In the genomic region with DNA sequence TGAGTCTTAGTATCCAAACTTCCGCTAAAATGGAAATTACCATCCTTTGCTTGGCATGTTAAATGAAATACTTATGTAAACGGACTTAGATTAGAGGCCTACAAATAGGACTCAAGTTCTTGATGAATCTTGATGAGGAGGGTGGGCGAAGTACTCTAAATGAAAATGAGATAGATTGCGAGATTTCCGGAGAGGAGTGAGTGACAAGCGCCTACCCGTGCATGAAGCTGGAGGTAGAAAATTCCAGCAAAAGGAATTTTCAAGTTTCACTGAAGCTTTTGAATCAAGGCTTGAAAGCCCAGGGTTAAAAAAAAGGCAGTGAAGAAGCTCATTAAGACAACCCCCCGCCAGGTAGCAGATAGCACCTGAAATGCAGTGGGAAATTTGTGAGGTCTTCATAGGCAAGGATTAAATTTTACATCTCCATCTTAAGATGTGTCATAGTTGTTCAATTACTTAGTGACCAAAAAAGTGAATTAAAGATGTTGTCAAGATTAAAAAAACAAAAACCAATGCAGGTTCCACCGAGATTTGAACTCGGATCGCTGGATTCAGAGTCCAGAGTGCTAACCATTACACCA, we compare ENCODE assay signal across 9 cellular contexts. TPM values are rescaled to one million over a fixed set of nuclear protein-coding genes. Genes with fewer than 3 reads are reported as not detected.
DNase-seq lines count a peak whose midpoint lies in the region; ATAC-seq, FAIRE-seq and TF ChIP-seq lines count a peak whose summit lies in the region.
"Had no signal": no experiment of that assay in that cellular context is flagged by ENCODE, and none has a peak within 500 bp of the region (broad histone marks: within the 10 kb centered on the region; RNA-seq: fewer than 3 reads in every experiment).

No MANE protein-coding gene starts in this region.

- intact Hi-C loops in HCT116 (cut with micrococcal nuclease) = loop anchor here (1.0 kb wide), 1 partner anchor 76 kb away; a partner anchor contains a TSS
- intact Hi-C loops in GM12878 (cut with micrococcal nuclease; ENCODE audit: unreplicated experiment) = no loop called here

- peak overlapping the region; percentile 98 for H3K4me3 Mint-ChIP-seq in mesothelial cell of epicardium

- ATAC-seq in HCT116 = no peak
- no peak for ATAC-seq in GM12878
- ATAC-seq in activated CD4-positive, CD25-positive, alpha-beta regulatory T cell treated with anti-CD3 and anti-CD28 coated beads, Interleukin-2, amount 50 U/mL, for 24 hours = no peak

- RAD21 ChIA-PET in HCT116 (lab: Charles Lee; ENCODE audit: low non-redundant PET in 1 of 2, low total read pairs in 2 of 2, uncharacterized antibody in 2 of 2, unreplicated experiment in 2 of 2) (interaction anchor here in 1 of 2 experiments (0.6 kb wide), 1 partner anchor 41 kb away, joined by 3 read pairs; no protein-coding TSS in a partner anchor), GM12878 (lab: Charles Lee; ENCODE audit: unreplicated experiment) (interaction anchor here (0.8 to 4.0 kb wide), 15 partner anchors 11 to 258 kb away, joined by 3 to 34 read pairs (median 7); a partner anchor contains a TSS)

- H4K20me1 ChIP-seq in HCT116 (ENCODE audit: insufficient read depth) = no peaks in the 10 kb centered on the region; the same call in 1 of the 2 replicates
- H4K20me1 ChIP-seq in GM12878 (ENCODE audit: control insufficient read depth, insufficient read depth) = no peaks in the 10 kb centered on the region

- 57% methylated on average over 11 of the region's 11 CpGs for WGBS in GM12878 (ENCODE audit: insufficient coverage, insufficient replicate concordance, low lambda C conversion rate, missing lambda C conversion rate)

- peak overlapping the region; percentile 73 for H3K4me2 ChIP-seq in HCT116 (ENCODE audit: low read length)
- 0 out of 2 replicates have a peak overlapping the region, but pooled peaks have one; percentile 46 for H3K4me2 ChIP-seq in GM12878 (ENCODE audit: control insufficient read depth, insufficient read depth)

- H3K9me3 Mint-ChIP-seq in mesothelial cell of epicardium = no peaks in the 10 kb centered on the region

- H3K36me3 ChIP-seq in HCT116 (ENCODE audit: control insufficient read depth in 1 of 2, insufficient read depth in 2 of 2, low read length in 2 of 2) = no peaks in the 10 kb centered on the region
- H3K36me3 ChIP-seq in GM12878 (ENCODE audit: control insufficient read depth in 2 of 2, insufficient read depth in 2 of 2, low read length in 1 of 2) = no peaks in the 10 kb centered on the region

- H3K9me3 ChIP-seq in HCT116 (ENCODE audit: control insufficient read depth in 1 of 2, insufficient read depth in 1 of 2, low read depth in 1 of 2, low read length in 2 of 2) (no peaks in the 10 kb centered on the region), GM12878 (replicated peaks; ENCODE audit: control insufficient read depth, insufficient read depth, low read length) (no peaks in the 10 kb centered on the region)

- peaks cover 11 to 30% of the 10 kb centered on the region in 2 experiments for H3K4me1 ChIP-seq in HCT116 (ENCODE audit: control insufficient read depth in 1 of 2, insufficient read depth in 2 of 2, low read length in 2 of 2)
- no peaks in the 10 kb centered on the region for H3K4me1 ChIP-seq in GM12878 (ENCODE audit: control insufficient read depth, insufficient read depth, low read length)

- BruUV-seq in HCT116 (replicated peaks; lab: Mats Ljungman, UMichigan) (TSS peak; percentile 85), GM12878 (replicated peaks; lab: Mats Ljungman, UMichigan) (TSS peak; percentile 82)

- no peaks in the 10 kb centered on the region for H3K9me2 ChIP-seq in HCT116 (ENCODE audit: insufficient read depth)

- TF ChIP-seq POLR2A in HCT116 (IDR thresholded peaks at IDR 0.05; ENCODE audit: borderline replicate concordance, extremely low read depth, insufficient read depth, insufficient read length) = no peak
- TF ChIP-seq POLR2A in GM12878 (IDR thresholded peaks at IDR 0.05; ENCODE audit: low read depth, low read length) = no peak

- in situ Hi-C loops in GM12878 (cut with MboI) = no loop called here

- peaks cover 14% of the 10 kb centered on the region for H3K4me1 Mint-ChIP-seq in mesothelial cell of epicardium

- H3K27ac ChIP-seq in 22Rv1 (peak overlapping the region; percentile 91), HCT116 (ENCODE audit: low read depth, low read length) (peak overlapping the region; percentile 74), GM12878 (ENCODE audit: control insufficient read depth, insufficient read depth) (peak overlapping the region; percentile 80)

- TF ChIP-seq RAD21 in HCT116 (IDR thresholded peaks at IDR 0.05; ENCODE audit: low read depth) = no peak
- TF ChIP-seq RAD21 in GM12878 (IDR thresholded peaks at IDR 0.05; ENCODE audit: insufficient read depth, low read depth, low read length) = no peak

- no peak for FAIRE-seq in GM12878 (lab: Jason Lieb, UNC)
- FAIRE-seq: colon had no signal

- H3K9ac ChIP-seq in HCT116 (ENCODE audit: low read length) (peak overlapping the region; percentile 88), GM12878 (ENCODE audit: control insufficient read depth, insufficient read depth, low read length) (peak overlapping the region; percentile 87; the same call in 1 of the 2 replicates)

- H3K27me3 Mint-ChIP-seq in mesothelial cell of epicardium (ENCODE audit: low read depth) = no peaks in the 10 kb centered on the region

- POLR2A ChIA-PET in HCT116 (lab: Charles Lee) = interaction anchor here (0.8 to 1.6 kb wide), 5 partner anchors 32 to 564 kb away, joined by 3 to 5 read pairs (median 4); a partner anchor contains a TSS
- POLR2A ChIA-PET in GM12878 (lab: Charles Lee) = interaction anchor here (0.5 to 2.9 kb wide), 22 partner anchors 9 to 423 kb away, joined by 3 to 19 read pairs (median 4); a partner anchor contains a TSS

- H3K36me3 Mint-ChIP-seq in mesothelial cell of epicardium = no peaks in the 10 kb centered on the region

- TF ChIP-seq EP300 in GM12878 (IDR thresholded peaks at IDR 0.05; ENCODE audit: borderline replicate concordance in 1 of 2, control insufficient read depth in 1 of 2, low read depth in 2 of 2, low read length in 2 of 2) = peak in 1 of 2 experiments; percentile 83; a peak in 1 of 4 replicates

- H3K4me3 ChIP-seq in HCT116 (replicated peaks in 1 of 2; ENCODE audit: low read depth in 1 of 2, low read length in 2 of 2) (peak overlapping the region; percentile 79 to 94), GM12878 (peak overlapping the region; percentile 71)

- SMC1A ChIA-PET in GM12878 (lab: Charles Lee; ENCODE audit: uncharacterized antibody, unreplicated experiment) = interaction anchor here (0.6 to 3.8 kb wide), 21 partner anchors 11 to 425 kb away, joined by 3 to 21 read pairs (median 4); a partner anchor contains a TSS

- TF ChIP-seq CTCF in 22Rv1 (IDR thresholded peaks at IDR 0.05) = no peak
- TF ChIP-seq CTCF in HCT116 (IDR thresholded peaks at IDR 0.05 in 2 of 3, conservative IDR thresholded peaks at IDR 0.05 in 1 of 3; ENCODE audit: borderline replicate concordance in 1 of 3, insufficient read depth in 1 of 3, low read depth in 2 of 3, low read length in 2 of 3) = no peak
- no peak for TF ChIP-seq CTCF in GM12878 (IDR thresholded peaks at IDR 0.05 in 2 of 3, conservative IDR thresholded peaks at IDR 0.05 in 1 of 3; ENCODE audit: control insufficient read depth in 2 of 3, extremely low read depth in 1 of 3, insufficient read depth in 1 of 3, low read depth in 3 of 3, low read length in 3 of 3)
- no peak for TF ChIP-seq CTCF in mesothelial cell of epicardium (IDR thresholded peaks at IDR 0.05; ENCODE audit: unreplicated experiment)

- DNase-seq in HCT116 (ENCODE audit: low read depth, low spot score) (no peak), GM12878 (ENCODE audit: low read depth, low spot score) (no peak), mesothelial cell of epicardium (ENCODE audit: low spot score in 2 of 2, unreplicated experiment in 2 of 2) (no peak), NCI-H1417 (lab: John Stamatoyannopoulos, UW) (no peak), NCI-H69 (lab: John Stamatoyannopoulos, UW) (no peak)
- DNase-seq in activated effector memory CD4-positive, alpha-beta T cell treated with anti-CD3 and anti-CD28 coated beads, Interleukin-2, amount 50 U/mL, for 16 hours = no peak

- H2AFZ ChIP-seq in HCT116 (ENCODE audit: low read depth, low read length, poor library complexity, severe bottlenecking) = no peak overlapping the region
- no peak overlapping the region for H2AFZ ChIP-seq in GM12878 (ENCODE audit: control insufficient read depth, low read depth, low read length)

- H3K27me3 ChIP-seq in HCT116 (ENCODE audit: insufficient read depth, low read length) (no peaks in the 10 kb centered on the region), GM12878 (replicated peaks in 1 of 2; ENCODE audit: control insufficient read depth in 2 of 2, insufficient read depth in 2 of 2, low read length in 1 of 2) (no peaks in the 10 kb centered on the region)

- CTCF ChIA-PET in HCT116 (lab: Charles Lee) = interaction anchor here (0.6 to 4.1 kb wide), 5 partner anchors 11 to 683 kb away, joined by 3 to 31 read pairs (median 4); a partner anchor contains a TSS
- CTCF ChIA-PET in GM12878 (lab: Yijun Ruan, JAX) = interaction anchor here (0.6 to 5.4 kb wide), 19 partner anchors 10 to 516 kb away, joined by 3 to 38 read pairs (median 4); a partner anchor contains a TSS

- H3K79me2 ChIP-seq in HCT116 (ENCODE audit: insufficient read depth, low read length) = peaks cover 43% of the 10 kb centered on the region
- peaks cover 42% of the 10 kb centered on the region for H3K79me2 ChIP-seq in GM12878 (ENCODE audit: control insufficient read depth, insufficient read depth, low read length)

- peak overlapping the region; percentile 99 for H3K27ac Mint-ChIP-seq in mesothelial cell of epicardium

TF ChIP-seq in HCT116, 20 proteins besides CTCF, POLR2A, EP300 and RAD21 (continues in another document):
- no peak for TF ChIP-seq EGR1 (IDR thresholded peaks at IDR 0.05; ENCODE audit: low read depth)

RNA-seq across cellular contexts. Expression of a gene that starts 0.7 kb away (rescaled TPM):
- total RNA-seq in HCT116 (2021; ENCODE audit: unreplicated experiment) (234 TPM), GM12878 (2014; rRNA removed) (128 and 141 TPM in 2 replicates), GM12878 (2014; rRNA removed; fragmentation: Illumina TruSeq; extraction: Trizol) (148 and 152 TPM in 2 replicates), GM12878 (2021) (182 and 204 TPM in 2 replicates), mesothelial cell of epicardium (197 to 213 TPM (median 204 TPM) in 3 replicates)
- polyA plus RNA-seq in HCT116 (2012) = 249 and 263 TPM in 2 replicates
- total RNA-seq in GM12878 (2013; cell fraction: nucleolus; rRNA removed) = 70.8 and 70.9 TPM in 2 replicates
- 108 TPM for polyA plus RNA-seq in GM12878 (2011; ENCODE audit: low read depth)
- polyA plus RNA-seq in GM12878 (2011; rRNA removed) (387 and 412 TPM in 2 replicates), GM12878 (2014; fragmentation: Illumina TruSeq; extraction: Trizol) (274 and 338 TPM in 2 replicates), GM12878 (2014; fragmentation: Nextera tagmentation; extraction: Ambion mirVana) (100 to 1,000 TPM; 155 to 179 TPM), GM12878 (2014; rRNA removed) (218 and 266 TPM in 2 replicates), GM12878 (2016; fragmentation: Nextera tagmentation; extraction: Ambion mirVana) (100 to 1,000 TPM; 275 to 291 TPM)
- polyA plus RNA-seq in GM12878 (2011; cell fraction: cytosol; rRNA removed) = 245 and 314 TPM in 2 replicates
- 170 and 179 TPM in 2 replicates for polyA plus RNA-seq in GM12878 (2011; cell fraction: nucleus; rRNA removed)
- 175 and 233 TPM in 2 replicates for polyA plus RNA-seq in GM12878 (2012)
- 143 and 310 TPM in 2 replicates for polyA minus RNA-seq in GM12878 (2011; rRNA and poly(A)+ RNA removed)
- 48.4 and 63.4 TPM in 2 replicates for polyA minus RNA-seq in GM12878 (2011; cell fraction: cytosol; rRNA and poly(A)+ RNA removed)
- polyA minus RNA-seq in GM12878 (2011; cell fraction: nucleus; rRNA and poly(A)+ RNA removed) = 14.7 and 27.4 TPM in 2 replicates
